ENCODE assay signal across 1 cellular context in genomic region chr17:72422505-72423285, GRCh38.
TF ChIP-seq lines count a peak whose summit lies in the region.

No MANE protein-coding gene starts in this region.

TF ChIP-seq in SK-N-SH, 30 proteins besides CTCF, POLR2A, EP300 and RAD21 (continued from another document):
- TF ChIP-seq RXRA (IDR thresholded peaks at IDR 0.05; ENCODE audit: borderline replicate concordance, low read depth), result peak; percentile 81; the same call in 1 of the 2 replicates
- TF ChIP-seq TCF12 (IDR thresholded peaks at IDR 0.05), result peak; percentile 87
- TF ChIP-seq IRF3 (IDR thresholded peaks at IDR 0.05; ENCODE audit: low read depth, low read length), result no peak
- peak; percentile 88 for TF ChIP-seq FOSL2 (IDR thresholded peaks at IDR 0.05; ENCODE audit: borderline replicate concordance, low read depth)
- TF ChIP-seq PBX3 (IDR thresholded peaks at IDR 0.05), result peak; percentile 52; the same call in 1 of the 2 replicates
- TF ChIP-seq RCOR1 (IDR thresholded peaks at IDR 0.05; ENCODE audit: low read length), result peak; percentile 34; the same call in 1 of the 2 replicates
- peak; percentile 62 for TF ChIP-seq NFIC (IDR thresholded peaks at IDR 0.05; ENCODE audit: borderline replicate concordance)
- no peak; the same call in 1 of the 2 replicates for TF ChIP-seq FOXM1 (IDR thresholded peaks at IDR 0.05; ENCODE audit: low read depth)
